In the genomic region with DNA sequence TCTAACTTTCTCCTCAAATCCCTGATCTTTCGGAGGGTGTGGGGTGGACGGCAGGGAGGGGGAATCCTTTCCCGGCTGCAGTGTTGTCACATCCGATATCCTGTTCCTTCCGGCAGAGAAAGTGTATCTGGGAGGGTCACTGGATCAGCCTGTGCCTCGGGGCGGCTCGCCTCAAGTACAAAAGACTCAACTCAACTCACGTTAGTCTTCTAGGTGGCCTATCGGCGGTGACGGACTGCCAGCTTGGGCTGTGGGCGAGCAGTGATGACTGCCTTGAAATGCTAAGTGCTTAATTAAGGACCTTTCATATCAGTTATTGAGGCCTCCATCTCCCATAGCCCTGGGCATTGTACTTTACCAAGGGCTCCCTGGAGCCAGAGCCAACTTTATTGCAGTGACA, we compare ENCODE assay signal across 12 cellular contexts.
"Had no signal": no experiment of that assay in that cellular context is flagged by ENCODE, and none has a peak within 500 bp of the region (broad histone marks: within the 10 kb centered on the region; RNA-seq: fewer than 3 reads in every experiment).

No MANE protein-coding gene starts in this region.

- H3K4me3 ChIP-seq: gastrocnemius medialis, prostate gland, right lobe of liver, skin epidermis had no signal

- H3K9me3 ChIP-seq: gastrocnemius medialis, prostate gland, right lobe of liver had no signal

- H3K4me1 ChIP-seq: gastrocnemius medialis, parathyroid adenoma, prostate gland, right lobe of liver had no signal

- H3K27me3 ChIP-seq: gastrocnemius medialis, right lobe of liver had no signal

- ATAC-seq: esophagus mucosa, gastrocnemius medialis, left colon, right lobe of liver had no signal

- DNase-seq: effector memory CD4-positive, alpha-beta T cell; gastrocnemius medialis; left colon; mesendoderm; naive B cell; stimulated activated CD4-positive, alpha-beta T cell treated with anti-CD3 and anti-CD28 coated beads, Interleukin-2, amount 100 ng/mL, for 24 hours; stimulated activated naive CD4-positive, alpha-beta T cell had no signal

- H3K36me3 ChIP-seq: gastrocnemius medialis, prostate gland, right lobe of liver had no signal

- H3K27ac ChIP-seq: gastrocnemius medialis, parathyroid adenoma, prostate gland, right lobe of liver, skin epidermis had no signal
